19 cellular contexts compared by ENCODE assay signal in genomic region chr1:177976596-177976995, GRCh38. TPM values are rescaled to one million over a fixed set of nuclear protein-coding genes. Genes with fewer than 3 reads are reported as not detected.
"Had no signal": no experiment of that assay in that cellular context is flagged by ENCODE, and none has a peak within 500 bp of the region (broad histone marks: within the 10 kb centered on the region; RNA-seq: fewer than 3 reads in every experiment).

No MANE protein-coding gene starts in this region.

- H3K36me3 ChIP-seq: left ventricle myocardium inferior, ovary, prostate gland had no signal

- H3K9me3 ChIP-seq: left ventricle myocardium inferior, ovary, prostate gland, tibial artery had no signal

- FAIRE-seq: endometrium had no signal

- H3K4me3 ChIP-seq: left ventricle myocardium inferior, ovary, prostate gland, skin epidermis, tibial artery had no signal

- DNase-seq: activated CD4-positive, alpha-beta T cell treated with anti-CD3 and anti-CD28 coated beads, Interleukin-2, amount 10 ng/mL, durations not matched to agents 24 days and 14 days; activated CD8-positive, alpha-beta memory T cell treated with anti-CD3 and anti-CD28 coated beads, Interleukin-2, amount 10 ng/mL, durations not matched to agents 7 days and 5 days; activated CD8-positive, alpha-beta T cell treated with anti-CD3 and anti-CD28 coated beads for 36 hours; activated gamma-delta T cell; activated T-cell treated with anti-CD3 and anti-CD28 coated beads for 4 hours; anterior cingulate cortex; effector CD4-positive, alpha-beta T cell; left ventricle myocardium inferior; ovary; right cardiac atrium; stimulated activated CD4-positive, alpha-beta T cell treated with anti-CD3 and anti-CD28 coated beads, Interleukin-1b, Interleukin-23, amount 100 ng/mL, for 48 hours; stimulated activated naive CD8-positive, alpha-beta T cell treated with anti-CD3 and anti-CD28 coated beads, Interleukin-15, amount 100 ng/mL, for 72 hours; T-helper 2 cell; tibial artery had no signal

- H3K27ac ChIP-seq: foreskin keratinocyte, left ventricle myocardium inferior, ovary, prostate gland, skin epidermis, tibial artery had no signal

- ATAC-seq: activated CD8-positive, alpha-beta memory T cell treated with anti-CD3 and anti-CD28 coated beads, Interleukin-2, amount 10 ng/mL, durations not matched to agents 7 days and 5 days; activated CD8-positive, alpha-beta T cell treated with anti-CD3 and anti-CD28 coated beads for 36 hours; natural killer cell treated with Interleukin-12 subunit alpha and Interleukin-12 subunit beta and Interleukin-15 and Interleukin-18, amount 100 ng/mL, for 72 hours; stimulated activated naive CD8-positive, alpha-beta T cell treated with anti-CD3 and anti-CD28 coated beads, Interleukin-15, amount 100 ng/mL, for 72 hours had no signal

- H3K27me3 ChIP-seq: foreskin keratinocyte, ovary, tibial artery had no signal

- H3K4me1 ChIP-seq: prostate gland, tibial artery had no signal

RNA-seq across cellular contexts. Expression of gene SEC16B, which starts 6.7 kb away (rescaled TPM):
- total RNA-seq: activated CD4-positive, alpha-beta T cell treated with anti-CD3 and anti-CD28 coated beads, Interleukin-2, amount 10 ng/mL, durations not matched to agents 24 days and 14 days; activated CD8-positive, alpha-beta T cell treated with anti-CD3 and anti-CD28 coated beads for 36 hours; natural killer cell treated with Interleukin-12 subunit alpha and Interleukin-12 subunit beta and Interleukin-15 and Interleukin-18, amount 100 ng/mL, for 72 hours had no signal
